18 cellular contexts compared by ENCODE assay signal in genomic region chrX:44282753-44283152, GRCh38.
"Had no signal": no experiment of that assay in that cellular context is flagged by ENCODE, and none has a peak within 500 bp of the region (broad histone marks: within the 10 kb centered on the region; RNA-seq: fewer than 3 reads in every experiment).

No MANE protein-coding gene starts in this region.

- H3K4me3 ChIP-seq: MG63 had no signal

- H3K9me3 ChIP-seq: MG63 had no signal

- H3K27me3 ChIP-seq: MG63 had no signal

- H3K27ac ChIP-seq: RWPE1 had no signal

- H3K36me3 ChIP-seq: MG63 had no signal

- DNase-seq: IMR-90, Karpas-422, KG1, MG63, NCI-H1092 treated with DMSO at 0.1 percent for 48 hours, NCI-H1436, NCI-H187, NCI-H2029, NCI-H2081 treated with DMSO at 0.1 percent for 48 hours, NCI-H2171, NCI-H226, NCI-H446, NCI-H510A, NCI-H524 treated with DMSO at 0.1 percent for 48 hours, NCI-H69, NCI-H774, SHP77 had no signal
